10 cellular contexts compared by ENCODE assay signal in the genomic region with DNA sequence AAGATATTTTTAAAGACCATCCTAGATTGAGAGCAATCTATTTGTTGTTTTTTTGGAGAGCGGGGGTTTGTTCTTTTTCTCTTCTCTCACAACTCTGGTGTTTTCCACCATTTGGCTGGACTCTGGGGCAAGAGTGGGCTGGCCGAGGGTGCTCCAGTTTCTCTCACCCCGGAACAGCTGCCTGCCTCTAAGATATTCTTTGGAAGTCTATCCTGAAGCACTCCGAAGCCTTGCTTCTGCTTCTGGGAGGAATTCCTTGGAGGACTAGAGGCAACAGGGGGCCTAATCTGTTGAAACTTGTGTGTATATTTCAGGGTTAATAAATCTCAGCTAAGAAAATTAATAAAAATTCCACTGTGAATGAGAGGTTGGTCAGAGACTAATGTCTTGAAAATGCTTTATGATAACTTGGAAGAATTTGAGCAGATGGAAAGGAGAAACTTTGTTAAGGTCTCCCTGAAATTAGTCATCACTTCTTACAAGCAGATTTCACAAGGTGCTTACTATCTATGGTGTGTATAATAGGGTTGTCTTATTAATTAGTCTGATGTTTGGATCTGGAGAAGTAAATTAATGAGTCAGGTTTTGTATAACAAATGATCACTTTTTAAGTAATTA. TPM values are rescaled to one million over a fixed set of nuclear protein-coding genes. Genes with fewer than 3 reads are reported as not detected.
DNase-seq lines count a peak whose midpoint lies in the region; ATAC-seq, FAIRE-seq and TF ChIP-seq lines count a peak whose summit lies in the region.
"Had no signal": no experiment of that assay in that cellular context is flagged by ENCODE, and none has a peak within 500 bp of the region (broad histone marks: within the 10 kb centered on the region; RNA-seq: fewer than 3 reads in every experiment).

No MANE protein-coding gene starts in this region.

- FAIRE-seq in kidney (lab: Jason Lieb, UNC): no peak

- H3K27ac ChIP-seq in kidney (ENCODE audit: low read depth in 2 of 2, low read length in 2 of 2): no peak overlapping the region
- H3K27ac ChIP-seq: parathyroid adenoma had no signal

- no peak overlapping the region for H3K4me3 ChIP-seq in kidney (ENCODE audit: low read length in 2 of 2)

- H3K4me3 Mint-ChIP-seq in activated CD8-positive, alpha-beta T cell treated with anti-CD3 and anti-CD28 coated beads for 36 hours: peak overlapping the region; percentile 91
- no peak overlapping the region for H3K4me3 Mint-ChIP-seq in activated CD8-positive, alpha-beta T cell treated with anti-CD3 and anti-CD28 coated beads, Interleukin-2, amount 10 ng/mL, durations not matched to agents 7 days and 5 days
- H3K4me3 Mint-ChIP-seq in T-helper 17 cell (peak overlapping the region; percentile 52), glutamatergic neuron (ENCODE audit: unreplicated experiment) (peak overlapping the region; percentile 92)
- peak overlapping the region; percentile 65 to 87 for H3K4me3 Mint-ChIP-seq in stimulated activated naive CD8-positive, alpha-beta T cell treated with anti-CD3 and anti-CD28 coated beads, Interleukin-15, amount 100 ng/mL, for 72 hours

- intact Hi-C loops in activated CD8-positive, alpha-beta T cell treated with anti-CD3 and anti-CD28 coated beads for 36 hours (cut with micrococcal nuclease): loop anchor here (5.0 to 10.0 kb wide), 4 partner anchors 94 to 361 kb away; partner anchors contain the start of gene PJA2
- intact Hi-C loops in kidney (cut with DNase I): no loop called here

- peaks cover 14 to 17% of the 10 kb centered on the region in 2 donors for H3K4me1 ChIP-seq in kidney (ENCODE audit: control insufficient read depth in 1 of 2, insufficient read depth in 1 of 2, low read depth in 1 of 2, low read length in 2 of 2)

- POLR2A ChIA-PET in activated CD8-positive, alpha-beta T cell treated with anti-CD3 and anti-CD28 coated beads for 36 hours (lab: Charles Lee): interaction anchor here (1.4 kb wide), 1 partner anchor 228 kb away, joined by 4 read pairs; no protein-coding TSS in a partner anchor
- POLR2A ChIA-PET in activated CD8-positive, alpha-beta T cell treated with anti-CD3 and anti-CD28 coated beads, Interleukin-2, amount 10 ng/mL, durations not matched to agents 7 days and 5 days (lab: Charles Lee): no interaction called here

- no peaks in the 10 kb centered on the region for H3K9me3 Mint-ChIP-seq in activated CD8-positive, alpha-beta T cell treated with anti-CD3 and anti-CD28 coated beads for 36 hours
- H3K9me3 Mint-ChIP-seq in activated CD8-positive, alpha-beta T cell treated with anti-CD3 and anti-CD28 coated beads, Interleukin-2, amount 10 ng/mL, durations not matched to agents 7 days and 5 days (ENCODE audit: insufficient read depth): no peaks in the 10 kb centered on the region
- H3K9me3 Mint-ChIP-seq in glutamatergic neuron (ENCODE audit: unreplicated experiment): peaks cover 14% of the 10 kb centered on the region
- no peaks in the 10 kb centered on the region for H3K9me3 Mint-ChIP-seq in stimulated activated naive CD8-positive, alpha-beta T cell treated with anti-CD3 and anti-CD28 coated beads, Interleukin-15, amount 100 ng/mL, for 72 hours

- peaks cover 18% of the 10 kb centered on the region for H3K36me3 Mint-ChIP-seq in activated CD8-positive, alpha-beta T cell treated with anti-CD3 and anti-CD28 coated beads for 36 hours (ENCODE audit: low read depth)
- peaks cover 34% of the 10 kb centered on the region for H3K36me3 Mint-ChIP-seq in activated CD8-positive, alpha-beta T cell treated with anti-CD3 and anti-CD28 coated beads, Interleukin-2, amount 10 ng/mL, durations not matched to agents 7 days and 5 days (ENCODE audit: low read depth)
- peaks cover 2% of the 10 kb centered on the region for H3K36me3 Mint-ChIP-seq in T-helper 17 cell (ENCODE audit: low read depth)
- no peaks in the 10 kb centered on the region for H3K36me3 Mint-ChIP-seq in glutamatergic neuron (ENCODE audit: unreplicated experiment)

- peaks cover 74% of the 10 kb centered on the region for H3K4me1 Mint-ChIP-seq in activated CD8-positive, alpha-beta T cell treated with anti-CD3 and anti-CD28 coated beads for 36 hours (ENCODE audit: low read depth)
- peaks cover 68% of the 10 kb centered on the region for H3K4me1 Mint-ChIP-seq in activated CD8-positive, alpha-beta T cell treated with anti-CD3 and anti-CD28 coated beads, Interleukin-2, amount 10 ng/mL, durations not matched to agents 7 days and 5 days (ENCODE audit: low read depth)
- peaks cover 57% of the 10 kb centered on the region for H3K4me1 Mint-ChIP-seq in T-helper 17 cell
- H3K4me1 Mint-ChIP-seq in glutamatergic neuron (ENCODE audit: low read depth, unreplicated experiment): peaks cover 51% of the 10 kb centered on the region
- H3K4me1 Mint-ChIP-seq in stimulated activated naive CD8-positive, alpha-beta T cell treated with anti-CD3 and anti-CD28 coated beads, Interleukin-15, amount 100 ng/mL, for 72 hours: peaks cover 75% of the 10 kb centered on the region

- H3K27me3 Mint-ChIP-seq in activated CD8-positive, alpha-beta T cell treated with anti-CD3 and anti-CD28 coated beads for 36 hours: no peaks in the 10 kb centered on the region
- H3K27me3 Mint-ChIP-seq in activated CD8-positive, alpha-beta T cell treated with anti-CD3 and anti-CD28 coated beads, Interleukin-2, amount 10 ng/mL, durations not matched to agents 7 days and 5 days (ENCODE audit: low read depth): no peaks in the 10 kb centered on the region
- H3K27me3 Mint-ChIP-seq in T-helper 17 cell (no peaks in the 10 kb centered on the region), glutamatergic neuron (ENCODE audit: unreplicated experiment) (peaks cover 6% of the 10 kb centered on the region)
- H3K27me3 Mint-ChIP-seq in stimulated activated naive CD8-positive, alpha-beta T cell treated with anti-CD3 and anti-CD28 coated beads, Interleukin-15, amount 100 ng/mL, for 72 hours: no peaks in the 10 kb centered on the region

- DNase-seq in activated CD8-positive, alpha-beta T cell treated with anti-CD3 and anti-CD28 coated beads for 36 hours: no peak
- DNase-seq in activated CD8-positive, alpha-beta T cell treated with anti-CD3 and anti-CD28 coated beads, Interleukin-2, amount 10 ng/mL, durations not matched to agents 7 days and 5 days: no peak
- DNase-seq in T-helper 17 cell (no peak), glutamatergic neuron (no peak), NCI-H446 treated with DMSO at 0.1 percent for 48 hours (lab: John Stamatoyannopoulos, UW) (no peak), kidney (no peak)
- DNase-seq in stimulated activated naive CD8-positive, alpha-beta T cell treated with anti-CD3 and anti-CD28 coated beads, Interleukin-15, amount 100 ng/mL, for 72 hours: no peak
- DNase-seq in NK-92 treated with Interleukin-12 subunit alpha and Interleukin-12 subunit beta, amount 100 ng/mL, for 24 hours (lab: John Stamatoyannopoulos, UW): no peak
- DNase-seq: activated naive CD4-positive, alpha-beta T cell had no signal

- H3K9ac ChIP-seq in kidney (ENCODE audit: low read length in 2 of 2): no peak overlapping the region
- H3K9ac ChIP-seq: parathyroid adenoma had no signal

- peak overlapping the region; percentile 80 for H3K27ac Mint-ChIP-seq in activated CD8-positive, alpha-beta T cell treated with anti-CD3 and anti-CD28 coated beads for 36 hours
- no peak overlapping the region for H3K27ac Mint-ChIP-seq in activated CD8-positive, alpha-beta T cell treated with anti-CD3 and anti-CD28 coated beads, Interleukin-2, amount 10 ng/mL, durations not matched to agents 7 days and 5 days
- H3K27ac Mint-ChIP-seq in T-helper 17 cell (peak overlapping the region; percentile 95), glutamatergic neuron (ENCODE audit: unreplicated experiment) (peak overlapping the region; percentile 15)
- peak overlapping the region; percentile 61 to 63 for H3K27ac Mint-ChIP-seq in stimulated activated naive CD8-positive, alpha-beta T cell treated with anti-CD3 and anti-CD28 coated beads, Interleukin-15, amount 100 ng/mL, for 72 hours

- no peak for TF ChIP-seq CTCF in activated CD8-positive, alpha-beta T cell treated with anti-CD3 and anti-CD28 coated beads for 36 hours (IDR thresholded peaks at IDR 0.05)
- TF ChIP-seq CTCF in glutamatergic neuron (IDR thresholded peaks at IDR 0.05; ENCODE audit: partially characterized antibody, unreplicated experiment): no peak
- TF ChIP-seq CTCF in kidney (IDR thresholded peaks at IDR 0.05; ENCODE audit: borderline replicate concordance, extremely low read depth, insufficient read depth): no peak

- no peak for ATAC-seq in activated CD8-positive, alpha-beta T cell treated with anti-CD3 and anti-CD28 coated beads for 36 hours
- no peak for ATAC-seq in activated CD8-positive, alpha-beta T cell treated with anti-CD3 and anti-CD28 coated beads, Interleukin-2, amount 10 ng/mL, durations not matched to agents 7 days and 5 days
- ATAC-seq in T-helper 17 cell: no peak
- ATAC-seq in stimulated activated naive CD8-positive, alpha-beta T cell treated with anti-CD3 and anti-CD28 coated beads, Interleukin-15, amount 100 ng/mL, for 72 hours: no peak

- no peaks in the 10 kb centered on the region for H3K36me3 ChIP-seq in kidney (ENCODE audit: control insufficient read depth in 1 of 2, insufficient read depth in 2 of 2, low read length in 2 of 2)

- CTCF ChIA-PET in activated CD8-positive, alpha-beta T cell treated with anti-CD3 and anti-CD28 coated beads for 36 hours (lab: Charles Lee): interaction anchor here (1.1 to 1.4 kb wide), 2 partner anchors 8 to 160 kb away, joined by 3 to 4 read pairs; no protein-coding TSS in a partner anchor
- CTCF ChIA-PET in activated CD8-positive, alpha-beta T cell treated with anti-CD3 and anti-CD28 coated beads, Interleukin-2, amount 10 ng/mL, durations not matched to agents 7 days and 5 days (lab: Charles Lee): interaction anchor here (0.9 to 1.9 kb wide), 2 partner anchors 166 to 361 kb away, joined by 3 to 11 read pairs; no protein-coding TSS in a partner anchor

- H3K9me3 ChIP-seq in T-helper 17 cell (ENCODE audit: control insufficient read depth, low read length, poor library complexity, severe bottlenecking) (no peaks in the 10 kb centered on the region), kidney (ENCODE audit: control insufficient read depth in 1 of 2, low read length in 2 of 2) (no peaks in the 10 kb centered on the region)

RNA-seq across cellular contexts. Expression of gene MAN2A1, which starts 3.9 kb away (rescaled TPM):
- total RNA-seq in activated CD8-positive, alpha-beta T cell treated with anti-CD3 and anti-CD28 coated beads for 36 hours: 10 to 100 TPM; 29.9 to 30.6 TPM
- total RNA-seq in activated CD8-positive, alpha-beta T cell treated with anti-CD3 and anti-CD28 coated beads, Interleukin-2, amount 10 ng/mL, durations not matched to agents 7 days and 5 days: 10 to 100 TPM; 26.3 to 28.3 TPM
- 10 to 100 TPM; 51.6 to 53.3 TPM for total RNA-seq in T-helper 17 cell
- 90.8 TPM for total RNA-seq in glutamatergic neuron (ENCODE audit: unreplicated experiment)
- 69.9 TPM for total RNA-seq in kidney
- 12.7 TPM for polyA plus RNA-seq in kidney (ENCODE audit: insufficient read depth, low read depth, low replicate concordance)
